In the genomic region with DNA sequence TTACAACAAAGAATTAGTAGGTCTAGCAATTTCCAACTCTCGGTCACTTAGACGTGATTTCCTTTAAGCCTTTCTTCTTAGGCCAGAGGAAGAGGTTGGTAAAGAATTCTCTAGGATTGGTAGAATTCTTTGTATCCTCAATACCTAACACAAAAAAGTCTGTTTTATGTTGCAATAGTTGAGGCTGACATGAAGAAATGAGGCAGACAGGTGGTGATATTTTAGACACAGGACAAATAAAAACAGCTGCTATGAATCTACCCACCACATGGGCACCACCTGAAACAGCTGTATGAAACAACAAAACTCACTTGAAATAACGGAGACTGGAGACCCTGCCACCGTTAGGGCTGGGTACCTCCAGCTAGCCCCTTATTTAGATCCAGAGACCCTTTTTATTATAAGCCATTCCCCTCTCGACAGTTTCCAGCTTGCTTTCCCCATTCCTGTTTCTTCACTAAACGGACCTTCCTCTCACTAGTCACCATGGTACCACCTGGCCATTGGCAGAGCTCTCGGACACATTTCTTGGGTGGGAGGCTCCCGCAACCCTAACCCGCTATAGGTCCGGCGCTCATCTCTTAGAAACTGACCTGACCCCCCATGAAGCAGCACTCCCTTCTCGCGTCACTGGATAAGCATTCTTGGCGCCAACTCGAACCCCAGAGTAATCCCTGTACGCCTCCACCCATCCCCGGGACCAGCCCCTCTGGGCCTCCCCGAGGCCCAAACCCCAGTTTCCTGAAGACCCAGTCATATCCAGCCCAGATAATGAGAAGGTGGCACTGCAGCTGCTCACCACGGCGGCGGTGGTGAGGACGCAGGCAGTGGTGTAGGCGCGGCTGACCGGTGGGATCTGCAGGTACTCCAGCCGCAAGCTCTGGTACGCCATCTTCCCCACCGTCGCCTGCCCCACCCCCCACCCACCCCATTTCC, we compare ENCODE assay signal across 8 cellular contexts. TPM values are rescaled to one million over a fixed set of nuclear protein-coding genes. Genes with fewer than 3 reads are reported as not detected.
DNase-seq lines count a peak whose midpoint lies in the region; ATAC-seq and TF ChIP-seq lines count a peak whose summit lies in the region.

A gene (minus strand): TSS at position 909 of the 936 bp plus-strand sequence. CDS start 17 bp downstream, at position 892.

- no peaks in the 10 kb centered on the region for H3K9me3 Mint-ChIP-seq in IgD-negative memory B cell

- peak within 1 kb of the TSS; percentile 93 to 98 (median 96) for H3K4me3 Mint-ChIP-seq in IgD-negative memory B cell

- peak within 1 kb of the TSS; percentile 99 for H3K27ac ChIP-seq in right atrium auricular region

- H3K36me3 Mint-ChIP-seq in IgD-negative memory B cell, result peaks cover 8% of the 10 kb centered on the region

- in situ Hi-C loops in G401 (cut with HindIII; ENCODE audit: low sequenced_read_pairs), result no loop called here

- H3K27ac Mint-ChIP-seq in IgD-negative memory B cell, result peak within 1 kb of the TSS; percentile 99

- DNase-seq in G401 (ENCODE audit: low spot score) (no peak), adipocyte (ENCODE audit: low read depth) (peak; percentile 41), right atrium auricular region (ENCODE audit: low spot score) (no peak), renal cortical epithelial cell (ENCODE audit: low read depth) (peak; percentile 22), dedifferentiated amniotic fluid mesenchymal stem cell (ENCODE audit: extremely low spot score) (no peak)

- H3K4me1 ChIP-seq in adipocyte (ENCODE audit: control insufficient read depth, insufficient read depth, low read length), result peaks cover 16% of the 10 kb centered on the region
- peaks cover 0 to 30% of the 10 kb centered on the region in 2 donors for H3K4me1 ChIP-seq in right atrium auricular region

- peak; percentile 19 for ATAC-seq in GM21515 (IDR thresholded peaks at IDR 0.05; ENCODE audit: unreplicated experiment)
- ATAC-seq in HG02623 (IDR thresholded peaks at IDR 0.05; ENCODE audit: unreplicated experiment), result no peak

- H3K4me3 ChIP-seq in adipocyte (ENCODE audit: low read length) (peak within 1 kb of the TSS; percentile 99), right atrium auricular region (peak within 1 kb of the TSS; percentile 89 to 93)

- TF ChIP-seq CTCF in right atrium auricular region (IDR thresholded peaks at IDR 0.05), result no peak

- no peaks in the 10 kb centered on the region for H3K27me3 ChIP-seq in adipocyte (replicated peaks; ENCODE audit: control insufficient read depth, insufficient read depth, low read length)
- no peaks in the 10 kb centered on the region for H3K27me3 ChIP-seq in right atrium auricular region

- H3K4me1 Mint-ChIP-seq in IgD-negative memory B cell, result peaks cover 21 to 44% (median 33%) of the 10 kb centered on the region in 3 donors

- H3K27me3 Mint-ChIP-seq in IgD-negative memory B cell, result peaks cover 3% of the 10 kb centered on the region

- H3K36me3 ChIP-seq in adipocyte (ENCODE audit: control insufficient read depth, insufficient read depth, low read length, severe bottlenecking), result peaks cover 54% of the 10 kb centered on the region
- H3K36me3 ChIP-seq in right atrium auricular region, result peaks cover 49% of the 10 kb centered on the region

- peak within 1 kb of the TSS; percentile 96 for H3K9ac ChIP-seq in adipocyte (ENCODE audit: low read length)

- no peaks in the 10 kb centered on the region for H3K9me3 ChIP-seq in adipocyte (ENCODE audit: control insufficient read depth, low read length)
- H3K9me3 ChIP-seq in right atrium auricular region, result no peaks in the 10 kb centered on the region

RNA-seq across cellular contexts. Expression of the gene that starts here (rescaled TPM):
- total RNA-seq in G401 (2014; rRNA removed; shearing (Covaris generic)), result 21.5 and 22.7 TPM in 2 replicates
- 66.7 TPM for polyA plus RNA-seq in IgD-negative memory B cell
- total RNA-seq in right atrium auricular region, result 10 to 100 TPM; 10.9 to 20.8 TPM
- total RNA-seq in renal cortical epithelial cell, result 41.5 and 56.6 TPM in 2 replicates

Comparison
In these comparisons a context has a peak if more than half of its experiments do, and no peak if none do; other contexts are left out.
1. DNase-seq: peak in adipocyte (single experiment) and renal cortical epithelial cell (single experiment); none in G401 (single experiment), right atrium auricular region (single experiment) and dedifferentiated amniotic fluid mesenchymal stem cell (single experiment).